1 cellular context compared by ENCODE assay signal in the genomic region with DNA sequence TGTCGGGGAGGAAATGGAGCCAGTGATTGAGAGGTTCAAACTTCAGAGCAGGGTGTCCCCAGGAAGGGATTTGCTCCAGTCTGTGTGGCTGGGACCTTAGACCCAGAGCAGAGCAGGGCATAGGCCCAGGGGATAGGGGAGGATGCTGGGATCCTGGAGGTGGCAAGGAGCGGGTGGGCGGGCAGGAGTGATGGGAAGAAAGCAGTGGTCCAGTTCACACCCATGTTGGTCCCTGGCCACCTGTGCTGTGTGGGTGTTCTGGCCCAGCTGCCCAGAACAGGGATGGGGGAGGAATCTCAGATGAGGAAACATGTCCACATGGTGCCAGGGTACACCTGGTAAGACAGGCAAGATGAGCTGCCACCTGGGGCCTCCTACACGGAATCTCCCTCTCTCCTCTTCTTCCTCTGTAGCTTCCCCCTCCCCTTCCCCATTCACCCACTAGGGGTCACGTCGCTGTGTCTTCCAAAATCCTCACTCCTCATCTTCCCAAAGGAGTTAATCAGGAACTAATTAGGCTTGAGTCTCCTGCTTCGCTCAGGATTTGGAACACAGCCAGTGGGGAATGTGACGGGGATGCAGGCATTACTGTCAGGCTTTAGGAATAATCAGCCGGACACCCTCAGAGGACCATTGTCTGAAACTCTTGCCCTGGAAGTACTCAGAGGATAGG.
TF ChIP-seq lines count a peak whose summit lies in the region.

No MANE protein-coding gene starts in this region.

TF ChIP-seq in HEK293, 187 proteins besides CTCF, POLR2A, EP300 and RAD21 (continued from another document):
- TF ChIP-seq, protein P1, sequence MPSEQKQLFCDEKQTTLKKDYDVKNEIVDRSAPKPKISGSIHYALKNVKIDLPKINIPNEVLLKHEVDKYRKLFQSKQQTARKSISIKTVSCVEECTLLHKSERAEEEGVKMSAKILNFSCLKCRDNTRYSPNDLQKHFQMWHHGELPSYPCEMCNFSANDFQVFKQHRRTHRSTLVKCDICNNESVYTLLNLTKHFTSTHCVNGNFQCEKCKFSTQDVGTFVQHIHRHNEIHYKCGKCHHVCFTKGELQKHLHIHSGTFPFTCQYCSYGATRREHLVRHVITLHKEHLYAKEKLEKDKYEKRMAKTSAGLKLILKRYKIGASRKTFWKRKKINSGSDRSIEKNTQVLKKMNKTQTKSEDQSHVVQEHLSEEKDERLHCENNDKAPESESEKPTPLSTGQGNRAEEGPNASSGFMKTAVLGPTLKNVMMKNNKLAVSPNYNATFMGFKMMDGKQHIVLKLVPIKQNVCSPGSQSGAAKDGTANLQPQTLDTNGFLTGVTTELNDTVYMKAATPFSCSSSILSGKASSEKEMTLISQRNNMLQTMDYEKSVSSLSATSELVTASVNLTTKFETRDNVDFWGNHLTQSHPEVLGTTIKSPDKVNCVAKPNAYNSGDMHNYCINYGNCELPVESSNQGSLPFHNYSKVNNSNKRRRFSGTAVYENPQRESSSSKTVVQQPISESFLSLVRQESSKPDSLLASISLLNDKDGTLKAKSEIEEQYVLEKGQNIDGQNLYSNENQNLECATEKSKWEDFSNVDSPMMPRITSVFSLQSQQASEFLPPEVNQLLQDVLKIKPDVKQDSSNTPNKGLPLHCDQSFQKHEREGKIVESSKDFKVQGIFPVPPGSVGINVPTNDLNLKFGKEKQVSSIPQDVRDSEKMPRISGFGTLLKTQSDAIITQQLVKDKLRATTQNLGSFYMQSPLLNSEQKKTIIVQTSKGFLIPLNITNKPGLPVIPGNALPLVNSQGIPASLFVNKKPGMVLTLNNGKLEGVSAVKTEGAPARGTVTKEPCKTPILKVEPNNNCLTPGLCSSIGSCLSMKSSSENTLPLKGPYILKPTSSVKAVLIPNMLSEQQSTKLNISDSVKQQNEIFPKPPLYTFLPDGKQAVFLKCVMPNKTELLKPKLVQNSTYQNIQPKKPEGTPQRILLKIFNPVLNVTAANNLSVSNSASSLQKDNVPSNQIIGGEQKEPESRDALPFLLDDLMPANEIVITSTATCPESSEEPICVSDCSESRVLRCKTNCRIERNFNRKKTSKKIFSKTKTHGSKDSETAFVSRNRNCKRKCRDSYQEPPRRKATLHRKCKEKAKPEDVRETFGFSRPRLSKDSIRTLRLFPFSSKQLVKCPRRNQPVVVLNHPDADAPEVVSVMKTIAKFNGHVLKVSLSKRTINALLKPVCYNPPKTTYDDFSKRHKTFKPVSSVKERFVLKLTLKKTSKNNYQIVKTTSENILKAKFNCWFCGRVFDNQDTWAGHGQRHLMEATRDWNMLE (tag by site-specific recombination; conservative IDR thresholded peaks at IDR 0.05; ENCODE audit: low read depth), result no peak
TF ChIP-seq in HEK293: peak in this region for 4.
